In the genomic region with DNA sequence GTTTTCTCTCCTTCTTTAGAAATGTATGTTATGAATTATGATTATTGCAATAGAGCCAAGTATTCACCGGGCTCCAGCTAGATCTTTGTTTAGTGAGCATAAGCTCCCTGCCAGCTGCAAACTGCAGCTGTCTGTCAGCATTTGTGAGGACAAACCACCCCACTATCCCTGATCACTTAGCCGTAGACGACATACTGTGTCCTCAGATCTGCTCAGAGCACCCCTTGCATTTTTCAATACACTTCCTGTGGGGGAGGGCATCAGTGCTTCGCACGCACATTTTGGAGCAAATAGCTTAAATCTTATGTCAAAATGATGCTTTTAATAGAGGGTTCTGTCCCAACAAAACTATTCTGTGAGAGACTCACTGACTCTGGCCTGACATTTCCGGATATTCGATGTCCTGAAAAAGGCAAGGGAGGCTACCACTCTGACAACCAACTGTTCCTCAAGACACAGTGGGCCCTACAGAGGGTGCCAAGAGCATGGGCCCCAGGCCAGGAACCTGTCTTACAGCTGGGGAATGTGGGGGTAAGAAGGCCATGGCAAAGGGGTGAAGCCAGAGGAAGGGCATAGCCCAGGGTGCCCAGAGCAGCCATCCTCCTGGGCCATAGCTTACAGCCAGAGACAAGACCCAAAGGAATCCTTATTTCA, we compare ENCODE assay signal across 11 cellular contexts.
DNase-seq lines count a peak whose midpoint lies in the region; ATAC-seq and TF ChIP-seq lines count a peak whose summit lies in the region.
"Had no signal": no experiment of that assay in that cellular context is flagged by ENCODE, and none has a peak within 500 bp of the region (broad histone marks: within the 10 kb centered on the region; RNA-seq: fewer than 3 reads in every experiment).

No MANE protein-coding gene starts in this region.

- H3K9me3 Mint-ChIP-seq in effector memory CD8-positive, alpha-beta T cell = no peaks in the 10 kb centered on the region
- H3K9me3 Mint-ChIP-seq: activated T-helper 2 cell treated with anti-CD3 and anti-CD28 coated beads, Interferon-gamma antibody, Interleukin-2, Interleukin-4, amounts not matched to agents 10 μg/mL and 5 μg/mL and 100 μg/mL, durations not matched to agents 14 hours and 24 hours and 36 hours had no signal

- H3K4me1 ChIP-seq in mucosa of rectum (ENCODE audit: control insufficient read depth in 2 of 2, insufficient read depth in 2 of 2, low read length in 2 of 2) (no peaks in the 10 kb centered on the region), tibial artery (peaks cover 0 to 59% (median 25%) of the 10 kb centered on the region in 4 donors)

- H3K27ac ChIP-seq in mucosa of rectum (ENCODE audit: low read depth in 2 of 2, low read length in 2 of 2) (peak overlapping the region; percentile 49 to 58), tibial artery (peak overlapping the region; percentile 69 to 70)

- H3K9me3 ChIP-seq in T-helper 17 cell (ENCODE audit: control insufficient read depth, low read length, poor library complexity, severe bottlenecking) = no peaks in the 10 kb centered on the region
- no peaks in the 10 kb centered on the region for H3K9me3 ChIP-seq in mucosa of rectum (ENCODE audit: control insufficient read depth in 2 of 2, low read length in 2 of 2)
- no peaks in the 10 kb centered on the region for H3K9me3 ChIP-seq in tibial artery

- no peak for ATAC-seq in T-helper 17 cell
- no peak for ATAC-seq in effector memory CD8-positive, alpha-beta T cell (replicated peaks)
- no peak for ATAC-seq in GM18498 (IDR thresholded peaks at IDR 0.05; ENCODE audit: unreplicated experiment)
- no peak for ATAC-seq in GM19395 (IDR thresholded peaks at IDR 0.05; ENCODE audit: unreplicated experiment)
- ATAC-seq in GM18873 (IDR thresholded peaks at IDR 0.05; ENCODE audit: low FRiP score, unreplicated experiment) = no peak

- H3K36me3 ChIP-seq in mucosa of rectum (ENCODE audit: control insufficient read depth in 2 of 2, insufficient read depth in 2 of 2, low read length in 2 of 2) = no peaks in the 10 kb centered on the region
- no peaks in the 10 kb centered on the region for H3K36me3 ChIP-seq in tibial artery

- H3K4me3 ChIP-seq in mucosa of rectum (ENCODE audit: low read length in 2 of 2) (no peak overlapping the region), tibial artery (no peak overlapping the region)

- intact Hi-C loops in tibial artery (cut with DNase I; ENCODE audit: low total_unique reads) = no loop called here

- H3K27me3 ChIP-seq in mucosa of rectum (ENCODE audit: control insufficient read depth in 2 of 2, insufficient read depth in 2 of 2, low read length in 2 of 2) = no peaks in the 10 kb centered on the region
- no peaks in the 10 kb centered on the region for H3K27me3 ChIP-seq in tibial artery

- no peak for DNase-seq in T-helper 17 cell
- no peak for DNase-seq in effector memory CD8-positive, alpha-beta T cell
- DNase-seq in tibial artery = no peak
- DNase-seq: activated CD4-positive, alpha-beta T cell treated with anti-CD3 and anti-CD28 coated beads, Interleukin-2, amount 50 U/mL, for 1 hour; HCEC 1CT; NCI-H2171 had no signal

- no peak for TF ChIP-seq CTCF in tibial artery (IDR thresholded peaks at IDR 0.05)

- peaks cover 36% of the 10 kb centered on the region for H3K4me1 Mint-ChIP-seq in T-helper 17 cell
- H3K4me1 Mint-ChIP-seq in effector memory CD8-positive, alpha-beta T cell (ENCODE audit: low read depth in 2 of 2) = peaks cover 13 to 47% of the 10 kb centered on the region in 2 donors

- no peak overlapping the region for H3K4me3 Mint-ChIP-seq in T-helper 17 cell
- no peak overlapping the region for H3K4me3 Mint-ChIP-seq in effector memory CD8-positive, alpha-beta T cell

- no peak overlapping the region for H3K9ac ChIP-seq in mucosa of rectum (ENCODE audit: low read depth in 1 of 2, low read length in 2 of 2)

- H3K27ac Mint-ChIP-seq in T-helper 17 cell = peak overlapping the region; percentile 73
- H3K27ac Mint-ChIP-seq in effector memory CD8-positive, alpha-beta T cell = peak overlapping the region; percentile 62 to 87
- H3K27ac Mint-ChIP-seq: activated T-helper 2 cell treated with anti-CD3 and anti-CD28 coated beads, Interferon-gamma antibody, Interleukin-2, Interleukin-4, amounts not matched to agents 10 μg/mL and 5 μg/mL and 100 μg/mL, durations not matched to agents 14 hours and 24 hours and 36 hours had no signal

- no peaks in the 10 kb centered on the region for H3K27me3 Mint-ChIP-seq in T-helper 17 cell
- H3K27me3 Mint-ChIP-seq in effector memory CD8-positive, alpha-beta T cell = no peaks in the 10 kb centered on the region

- H3K36me3 Mint-ChIP-seq in T-helper 17 cell (ENCODE audit: low read depth) = peaks cover 6% of the 10 kb centered on the region
- peaks cover 17% of the 10 kb centered on the region for H3K36me3 Mint-ChIP-seq in effector memory CD8-positive, alpha-beta T cell (ENCODE audit: insufficient read depth)
